Comparison of ENCODE assay signal across 20 cellular contexts in genomic region chr22:49694462-49695260, GRCh38.
DNase-seq lines count a peak whose midpoint lies in the region; ATAC-seq and TF ChIP-seq lines count a peak whose summit lies in the region.
"Had no signal": no experiment of that assay in that cellular context is flagged by ENCODE, and none has a peak within 500 bp of the region (broad histone marks: within the 10 kb centered on the region; RNA-seq: fewer than 3 reads in every experiment).

No MANE protein-coding gene starts in this region.

- no peak overlapping the region for H4K91ac ChIP-seq in neuronal stem cell (ENCODE audit: low read depth, low read length, poor library complexity)

- peak overlapping the region; percentile 57 for H3K18ac ChIP-seq in neuronal stem cell (ENCODE audit: low read length)

- ATAC-seq in activated CD8-positive, alpha-beta memory T cell treated with anti-CD3 and anti-CD28 coated beads, Interleukin-2, amount 10 ng/mL, durations not matched to agents 7 days and 5 days: no peak
- ATAC-seq in HG02798 (IDR thresholded peaks at IDR 0.05; ENCODE audit: poor library complexity, unreplicated experiment): no peak
- ATAC-seq: A549 had no signal

- DNase-seq in activated CD8-positive, alpha-beta memory T cell treated with anti-CD3 and anti-CD28 coated beads, Interleukin-2, amount 10 ng/mL, durations not matched to agents 7 days and 5 days: peak; percentile 21
- DNase-seq in activated CD8-positive, alpha-beta memory T cell treated with anti-CD3 and anti-CD28 coated beads for 24 hours: no peak
- DNase-seq in endodermal cell (peak; percentile 5), neuronal stem cell (ENCODE audit: low spot score) (no peak), type B pancreatic cell (ENCODE audit: extremely low spot score, unreplicated experiment) (peak; percentile 54), kidney tubule cell (ENCODE audit: low spot score) (no peak), GM10266 (ENCODE audit: extremely low spot score) (no peak)
- DNase-seq: AML-193; Caco-2; CD4-positive, alpha-beta T cell; DMS153; DMS79; GDM1; GM23248; IMR-90 had no signal

- H2AK5ac ChIP-seq in neuronal stem cell (ENCODE audit: low read depth, low read length): peak overlapping the region; percentile 34

- no peak overlapping the region for H4K8ac ChIP-seq in neuronal stem cell (ENCODE audit: low read depth, low read length)

- no peak overlapping the region for H2BK12ac ChIP-seq in neuronal stem cell (ENCODE audit: low read length)

- peaks cover 4% of the 10 kb centered on the region for H3K9me3 ChIP-seq in endodermal cell (ENCODE audit: control insufficient read depth, low read length)
- peaks cover 0 to 17% of the 10 kb centered on the region in 2 donors for H3K9me3 ChIP-seq in neuronal stem cell (replicated peaks in 1 of 2; ENCODE audit: control insufficient read depth in 2 of 2, insufficient read depth in 1 of 2, low read depth in 1 of 2, low read length in 2 of 2)
- H3K9me3 ChIP-seq: HAP-1 had no signal

- TF ChIP-seq CTCF in endodermal cell (conservative IDR thresholded peaks at IDR 0.05) (no peak), type B pancreatic cell (conservative IDR thresholded peaks at IDR 0.05) (no peak), GM10266 (IDR thresholded peaks at IDR 0.05; ENCODE audit: control insufficient read depth, insufficient read depth, low read depth, missing control alignments) (no peak)

- H2BK120ac ChIP-seq in neuronal stem cell (ENCODE audit: low read depth, low read length): no peak overlapping the region

- no peak overlapping the region for H3K9ac ChIP-seq in endodermal cell (ENCODE audit: extremely low read depth, low read length, poor library complexity, severe bottlenecking)
- no peak overlapping the region for H3K9ac ChIP-seq in neuronal stem cell (ENCODE audit: low read depth, low read length, poor library complexity)
- H3K9ac ChIP-seq: GM23248 had no signal

- H3K4me3 ChIP-seq in endodermal cell (ENCODE audit: low read length) (no peak overlapping the region), neuronal stem cell (ENCODE audit: low read length in 2 of 2) (no peak overlapping the region)
- H3K4me3 ChIP-seq: A549, GM23248, HAP-1 had no signal

- H2BK15ac ChIP-seq in neuronal stem cell (ENCODE audit: low read length): no peak overlapping the region

- H3K27ac ChIP-seq in endodermal cell (ENCODE audit: low read depth, low read length): no peak overlapping the region
- no peak overlapping the region for H3K27ac ChIP-seq in neuronal stem cell (replicated peaks; ENCODE audit: low read length)
- H3K27ac ChIP-seq: 22Rv1, A549, C4-2B, GM23248 had no signal

- no peak overlapping the region for H3K4ac ChIP-seq in neuronal stem cell (ENCODE audit: low read length)

- H3K9me3 Mint-ChIP-seq in activated CD8-positive, alpha-beta memory T cell treated with anti-CD3 and anti-CD28 coated beads, Interleukin-2, amount 10 ng/mL, durations not matched to agents 7 days and 5 days (ENCODE audit: low read depth): peaks cover 4% of the 10 kb centered on the region
- H3K9me3 Mint-ChIP-seq in endodermal cell (peaks cover 36% of the 10 kb centered on the region), type B pancreatic cell (no peaks in the 10 kb centered on the region)

- no peak overlapping the region for H3K4me3 Mint-ChIP-seq in activated CD8-positive, alpha-beta memory T cell treated with anti-CD3 and anti-CD28 coated beads, Interleukin-2, amount 10 ng/mL, durations not matched to agents 7 days and 5 days
- H3K4me3 Mint-ChIP-seq in endodermal cell: no peak overlapping the region
- H3K4me3 Mint-ChIP-seq in type B pancreatic cell: no peak overlapping the region
- H3K4me3 Mint-ChIP-seq: CD4-positive, alpha-beta T cell had no signal

- H3K4me1 ChIP-seq in endodermal cell (ENCODE audit: control insufficient read depth, insufficient read depth, low read length) (no peaks in the 10 kb centered on the region), neuronal stem cell (ENCODE audit: control insufficient read depth in 2 of 2, insufficient read depth in 1 of 2, low read depth in 1 of 2, low read length in 2 of 2) (no peaks in the 10 kb centered on the region)
- H3K4me1 ChIP-seq: A549, Caco-2, HAP-1 had no signal

- no peaks in the 10 kb centered on the region for H3K27me3 Mint-ChIP-seq in activated CD8-positive, alpha-beta memory T cell treated with anti-CD3 and anti-CD28 coated beads, Interleukin-2, amount 10 ng/mL, durations not matched to agents 7 days and 5 days
- H3K27me3 Mint-ChIP-seq in endodermal cell (ENCODE audit: insufficient read depth): peaks cover 2% of the 10 kb centered on the region
- H3K27me3 Mint-ChIP-seq in type B pancreatic cell: peaks cover 13% of the 10 kb centered on the region

- no peak overlapping the region for H2AFZ ChIP-seq in neuronal stem cell (ENCODE audit: low read length)
- H2AFZ ChIP-seq: GM23248 had no signal

- H3K27ac Mint-ChIP-seq in activated CD8-positive, alpha-beta memory T cell treated with anti-CD3 and anti-CD28 coated beads, Interleukin-2, amount 10 ng/mL, durations not matched to agents 7 days and 5 days: no peak overlapping the region
- H3K27ac Mint-ChIP-seq in endodermal cell (no peak overlapping the region), type B pancreatic cell (no peak overlapping the region)
- H3K27ac Mint-ChIP-seq: CD4-positive, alpha-beta T cell had no signal

- no peak overlapping the region for H3K4me2 ChIP-seq in neuronal stem cell (ENCODE audit: insufficient read depth, low read length, poor library complexity, severe bottlenecking)
- H3K4me2 ChIP-seq: A549 had no signal

- no peaks in the 10 kb centered on the region for H3K36me3 Mint-ChIP-seq in activated CD8-positive, alpha-beta memory T cell treated with anti-CD3 and anti-CD28 coated beads, Interleukin-2, amount 10 ng/mL, durations not matched to agents 7 days and 5 days
- H3K36me3 Mint-ChIP-seq in endodermal cell (ENCODE audit: low read depth) (no peaks in the 10 kb centered on the region), type B pancreatic cell (no peaks in the 10 kb centered on the region)

- H3K23ac ChIP-seq in neuronal stem cell (ENCODE audit: low read depth, low read length, poor library complexity): no peak overlapping the region

- H3K36me3 ChIP-seq in endodermal cell (ENCODE audit: control insufficient read depth, insufficient read depth, low read length) (no peaks in the 10 kb centered on the region), neuronal stem cell (replicated peaks in 1 of 2; ENCODE audit: control insufficient read depth in 2 of 2, insufficient read depth in 2 of 2, low read length in 2 of 2) (peaks cover 0 to 2% of the 10 kb centered on the region in 2 donors)
- H3K36me3 ChIP-seq: HAP-1 had no signal

- H3K27me3 ChIP-seq in endodermal cell (ENCODE audit: control insufficient read depth, insufficient read depth, low read length, poor library complexity, severe bottlenecking): no peaks in the 10 kb centered on the region
- H3K27me3 ChIP-seq in neuronal stem cell (ENCODE audit: control insufficient read depth in 3 of 3, insufficient read depth in 3 of 3, low read depth in 1 of 3, low read length in 3 of 3): peaks cover 0 to 1% (median 0%) of the 10 kb centered on the region in 3 experiments

- no peak overlapping the region for H2BK5ac ChIP-seq in neuronal stem cell (ENCODE audit: low read length)

- H3K79me1 ChIP-seq in neuronal stem cell (ENCODE audit: low read depth, low read length): peaks cover 4% of the 10 kb centered on the region

- no peaks in the 10 kb centered on the region for H3K4me1 Mint-ChIP-seq in activated CD8-positive, alpha-beta memory T cell treated with anti-CD3 and anti-CD28 coated beads, Interleukin-2, amount 10 ng/mL, durations not matched to agents 7 days and 5 days
- H3K4me1 Mint-ChIP-seq in endodermal cell (no peaks in the 10 kb centered on the region), type B pancreatic cell (ENCODE audit: unreplicated experiment) (no peaks in the 10 kb centered on the region)

- WGBS in endodermal cell (ENCODE audit: insufficient coverage in 1 of 2, insufficient read length in 1 of 2), 2 experiments: 81 to 82% methylated on average over 5 to 9 of the region's 9 CpGs
- no CpG with 5 or more reads among the region's 9 CpGs for WGBS in neuronal stem cell (ENCODE audit: extremely low coverage in 2 of 2, insufficient read length in 2 of 2, insufficient replicate concordance in 1 of 2), 2 donors

- no peak overlapping the region for H3K14ac ChIP-seq in neuronal stem cell (ENCODE audit: low read length)

- CTCF ChIA-PET in activated CD8-positive, alpha-beta memory T cell treated with anti-CD3 and anti-CD28 coated beads, Interleukin-2, amount 10 ng/mL, durations not matched to agents 7 days and 5 days (lab: Charles Lee): no interaction called here

Comparison
In these comparisons a context has a peak if more than half of its experiments do, and no peak if none do; other contexts are left out.
1. DNase-seq: peak in activated CD8-positive, alpha-beta memory T cell treated with anti-CD3 and anti-CD28 coated beads, Interleukin-2, amount 10 ng/mL, durations not matched to agents 7 days and 5 days (single experiment), endodermal cell (single experiment) and type B pancreatic cell (single experiment); none in activated CD8-positive, alpha-beta memory T cell treated with anti-CD3 and anti-CD28 coated beads for 24 hours (single experiment), neuronal stem cell (single experiment), kidney tubule cell (single experiment) and GM10266 (single experiment).